In genomic region chr4:141375855-141376254, GRCh38 we compare ENCODE assay signal across 10 cellular contexts.
DNase-seq lines count a peak whose midpoint lies in the region; ATAC-seq, FAIRE-seq and TF ChIP-seq lines count a peak whose summit lies in the region.
"Had no signal": no experiment of that assay in that cellular context is flagged by ENCODE, and none has a peak within 500 bp of the region (broad histone marks: within the 10 kb centered on the region; RNA-seq: fewer than 3 reads in every experiment).

No MANE protein-coding gene starts in this region.

- no peaks in the 10 kb centered on the region for H3K9me3 ChIP-seq in aorta (ENCODE audit: control insufficient read depth, low read length)

- ATAC-seq in aorta (ENCODE audit: low FRiP score) = peak; percentile 29
- no peak for ATAC-seq in activated T-cell treated with anti-CD3 and anti-CD28 coated beads, Interleukin-2, amount 50 U/mL, for 4 hours
- no peak for ATAC-seq in GM18511 (IDR thresholded peaks at IDR 0.05; ENCODE audit: unreplicated experiment)

- H3K27ac ChIP-seq in aorta (ENCODE audit: low read depth in 1 of 2, low read length in 2 of 2) = no peak overlapping the region

- no peaks in the 10 kb centered on the region for H3K36me3 ChIP-seq in aorta (ENCODE audit: control insufficient read depth in 1 of 2, insufficient read depth in 2 of 2, low read length in 1 of 2)

- FAIRE-seq in D721Med (lab: Jason Lieb, UNC) = no peak

- H3K27me3 Mint-ChIP-seq in activated T-cell treated with anti-CD3 and anti-CD28 coated beads, Interleukin-2, amount 50 U/mL, for 4 hours (ENCODE audit: low read depth) = peaks cover 8% of the 10 kb centered on the region

- no peaks in the 10 kb centered on the region for H3K4me1 ChIP-seq in aorta (ENCODE audit: control insufficient read depth in 1 of 2, insufficient read depth in 2 of 2, low read length in 2 of 2)

- WGBS in aorta, 2 donors = 17% methylated on average over 2 of the region's 2 CpGs

- intact Hi-C loops in aorta (cut with DNase I) = no loop called here

- H3K4me1 Mint-ChIP-seq in activated T-cell treated with anti-CD3 and anti-CD28 coated beads, Interleukin-2, amount 50 U/mL, for 4 hours (ENCODE audit: low read depth) = no peaks in the 10 kb centered on the region

- no peaks in the 10 kb centered on the region for H3K27me3 ChIP-seq in aorta (ENCODE audit: control insufficient read depth in 1 of 2, insufficient read depth in 2 of 2, low read length in 1 of 2)

- H3K4me3 ChIP-seq in foreskin fibroblast (ENCODE audit: low read depth in 1 of 2, low read length in 2 of 2) (no peak overlapping the region), aorta (ENCODE audit: low read length in 2 of 2) (no peak overlapping the region)

- no peaks in the 10 kb centered on the region for H3K36me3 Mint-ChIP-seq in activated T-cell treated with anti-CD3 and anti-CD28 coated beads, Interleukin-2, amount 50 U/mL, for 4 hours (ENCODE audit: insufficient read depth)

- peak; percentile 32 for DNase-seq in SIG-M5 treated with dmso at 0.1 percent for 504 hours (lab: John Stamatoyannopoulos, UW; ENCODE audit: unreplicated experiment)
- no peak for DNase-seq in SIG-M5 (lab: John Stamatoyannopoulos, UW)
- peak; percentile 48 to 49 for DNase-seq in SHP77 (lab: John Stamatoyannopoulos, UW)
- DNase-seq in foreskin fibroblast = peak; percentile 78 to 88
- no peak for DNase-seq in aorta
- DNase-seq in activated T-cell treated with anti-CD3 and anti-CD28 coated beads, Interleukin-2, amount 50 U/mL, for 4 hours = no peak
- no peak for DNase-seq in D721Med (ENCODE audit: insufficient read length, low spot score)
- DNase-seq: AML-193, NCI-H2171 had no signal

- H3K9me3 Mint-ChIP-seq in activated T-cell treated with anti-CD3 and anti-CD28 coated beads, Interleukin-2, amount 50 U/mL, for 4 hours = peaks cover 4% of the 10 kb centered on the region

- H3K4me3 Mint-ChIP-seq in activated T-cell treated with anti-CD3 and anti-CD28 coated beads, Interleukin-2, amount 50 U/mL, for 4 hours = no peak overlapping the region

- TF ChIP-seq CTCF in foreskin fibroblast (IDR thresholded peaks at IDR 0.05; ENCODE audit: low read depth, low read length) (peak; percentile 73), D721Med (IDR thresholded peaks at IDR 0.05; ENCODE audit: insufficient read depth, missing control alignments) (no peak)

Comparison
In these comparisons a context has a peak if more than half of its experiments do, and no peak if none do; other contexts are left out.
1. DNase-seq: peak in SIG-M5 treated with dmso at 0.1 percent for 504 hours (single experiment), SHP77 (2 of 2) and foreskin fibroblast (2 of 2); none in SIG-M5 (single experiment), aorta (0 of 2), activated T-cell treated with anti-CD3 and anti-CD28 coated beads, Interleukin-2, amount 50 U/mL, for 4 hours (single experiment) and D721Med (single experiment).